1 cellular context compared by ENCODE assay signal in the genomic region with DNA sequence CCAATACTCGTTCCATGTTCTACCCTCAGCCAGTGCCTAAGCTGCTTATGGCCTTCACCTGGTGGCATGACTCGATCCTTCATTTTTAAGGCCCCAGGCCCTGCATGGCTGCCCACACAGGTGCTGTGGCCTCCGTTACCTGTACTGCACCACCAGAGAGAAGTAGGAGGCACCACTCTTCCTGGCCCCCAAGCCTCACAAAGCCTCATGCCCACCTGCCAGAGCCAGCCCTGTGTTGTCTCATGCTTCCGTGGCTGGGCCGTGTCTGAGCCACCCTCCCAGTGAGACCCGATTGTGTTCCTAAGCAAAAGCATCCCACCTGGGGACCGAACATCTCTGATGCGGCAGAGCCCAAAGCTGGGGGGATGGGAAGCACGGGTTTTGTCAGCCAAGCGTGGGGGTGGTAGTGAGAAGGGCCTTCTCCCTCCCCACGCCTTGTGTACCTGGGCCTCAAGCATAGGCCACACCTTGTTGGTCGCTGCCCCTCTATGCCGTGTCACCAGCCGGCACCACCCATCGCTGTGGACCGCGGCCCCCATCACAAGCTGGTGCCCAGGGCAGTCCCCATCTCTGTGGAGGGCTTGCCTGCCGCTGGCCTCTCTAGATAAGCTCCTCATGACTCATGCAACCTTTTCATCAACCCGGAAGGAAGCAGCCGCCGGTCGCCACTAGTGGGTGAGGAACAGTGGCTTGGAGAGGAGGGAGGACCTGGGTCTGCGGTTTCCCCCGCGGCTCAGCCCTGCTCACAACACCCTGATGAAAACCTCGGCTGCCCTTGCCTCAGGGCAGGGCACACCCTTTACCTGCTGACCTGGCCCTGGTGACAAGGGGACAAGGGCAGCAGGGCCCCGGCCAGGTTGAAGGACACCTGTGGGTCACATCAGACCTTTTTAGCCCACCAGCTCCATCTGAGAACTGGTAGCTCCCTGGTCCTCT.
TF ChIP-seq lines count a peak whose summit lies in the region.

No MANE protein-coding gene starts in this region.

TF ChIP-seq in K562, 482 proteins besides CTCF, POLR2A, EP300 and RAD21 (continued from another document and continues in another):
- TF ChIP-seq EP400 (IDR thresholded peaks at IDR 0.05) (peak; percentile 81), ZNF644 (tag; IDR thresholded peaks at IDR 0.05; ENCODE audit: low read depth) (0 out of 2 replicates have a peak, but pooled peaks have one; percentile 48), POLR2G (IDR thresholded peaks at IDR 0.05; ENCODE audit: low read depth, low read length) (peak; percentile 89), TBL1XR1 (IDR thresholded peaks at IDR 0.05; ENCODE audit: low read length in 2 of 2) (peak in 1 of 2 experiments; percentile 66; a peak in 1 of 4 replicates), JUN (IDR thresholded peaks at IDR 0.05; ENCODE audit: borderline replicate concordance, low read depth, low read length) (peak; percentile 92), JUN (CRISPR knock-in tag; IDR thresholded peaks at IDR 0.05; ENCODE audit: borderline replicate concordance) (no peak), KHSRP (IDR thresholded peaks at IDR 0.05) (no peak), ZBTB17 (CRISPR knock-in tag; IDR thresholded peaks at IDR 0.05) (0 out of 2 replicates have a peak, but pooled peaks have one; percentile 20), POLR2H (tag; IDR thresholded peaks at IDR 0.05; ENCODE audit: low read depth) (peak; percentile 50; the same call in 1 of the 2 replicates), MXI1 (IDR thresholded peaks at IDR 0.05; ENCODE audit: low read depth, low read length) (no peak), ZC3H8 (IDR thresholded peaks at IDR 0.05) (no peak), MYNN (IDR thresholded peaks at IDR 0.05) (peak; percentile 95), MYNN (CRISPR knock-in tag; IDR thresholded peaks at IDR 0.05) (no peak), GABPA (tag; conservative IDR thresholded peaks at IDR 0.05; ENCODE audit: low read depth) (peak; percentile 74), HNRNPLL (IDR thresholded peaks at IDR 0.05; ENCODE audit: low read depth, low read length, poor library complexity, severe bottlenecking) (no peak), DPF2 (IDR thresholded peaks at IDR 0.05) (peak; percentile 93), ZNF217 (CRISPR knock-in tag; IDR thresholded peaks at IDR 0.05) (no peak), BRD9 (IDR thresholded peaks at IDR 0.05; ENCODE audit: low read depth, partially characterized antibody) (peak; percentile 42), RHOXF2B (CRISPR knock-in tag; conservative IDR thresholded peaks at IDR 0.05) (no peak), ZNF316 (IDR thresholded peaks at IDR 0.05) (no peak; the same call in 1 of the 2 replicates), SMARCE1 (IDR thresholded peaks at IDR 0.05) (peak; percentile 92), PML (IDR thresholded peaks at IDR 0.05; ENCODE audit: low read length) (peak; percentile 69; the same call in 1 of the 2 replicates), SMARCC2 (IDR thresholded peaks at IDR 0.05; ENCODE audit: low read depth) (peak; percentile 74; the same call in 1 of the 2 replicates), KDM1A (IDR thresholded peaks at IDR 0.05) (peak; percentile 83 to 88), L3MBTL2 (IDR thresholded peaks at IDR 0.05) (no peak; the same call in 1 of the 2 replicates), NFXL1 (CRISPR knock-in tag; IDR thresholded peaks at IDR 0.05) (no peak), ELF4 (CRISPR knock-in tag; IDR thresholded peaks at IDR 0.05) (peak; percentile 62; the same call in 1 of the 2 replicates), RBM39 (optimal IDR thresholded peaks at IDR 0.05; ENCODE audit: low read depth, low read length) (no peak), ZNF57 (CRISPR knock-in tag; IDR thresholded peaks at IDR 0.05) (peak; percentile 65; the same call in 1 of the 2 replicates), PCBP2 (IDR thresholded peaks at IDR 0.05; ENCODE audit: low read depth, low read length, poor library complexity, severe bottlenecking) (no peak), HNRNPK (IDR thresholded peaks at IDR 0.05; ENCODE audit: low read depth, low read length, poor library complexity, severe bottlenecking) (no peak), RBFOX2 (IDR thresholded peaks at IDR 0.05; ENCODE audit: low read depth, low read length) (peak; percentile 90), ZNF263 (CRISPR knock-in tag; IDR thresholded peaks at IDR 0.05; ENCODE audit: borderline replicate concordance) (peak; percentile 73; the same call in 1 of the 2 replicates), ARHGAP35 (IDR thresholded peaks at IDR 0.05; ENCODE audit: partially characterized antibody) (no peak), NR2C1 (IDR thresholded peaks at IDR 0.05) (no peak), NR2C1 (tag; IDR thresholded peaks at IDR 0.05) (0 out of 2 replicates have a peak, but pooled peaks have one; percentile 8)
- TF ChIP-seq, protein P1, sequence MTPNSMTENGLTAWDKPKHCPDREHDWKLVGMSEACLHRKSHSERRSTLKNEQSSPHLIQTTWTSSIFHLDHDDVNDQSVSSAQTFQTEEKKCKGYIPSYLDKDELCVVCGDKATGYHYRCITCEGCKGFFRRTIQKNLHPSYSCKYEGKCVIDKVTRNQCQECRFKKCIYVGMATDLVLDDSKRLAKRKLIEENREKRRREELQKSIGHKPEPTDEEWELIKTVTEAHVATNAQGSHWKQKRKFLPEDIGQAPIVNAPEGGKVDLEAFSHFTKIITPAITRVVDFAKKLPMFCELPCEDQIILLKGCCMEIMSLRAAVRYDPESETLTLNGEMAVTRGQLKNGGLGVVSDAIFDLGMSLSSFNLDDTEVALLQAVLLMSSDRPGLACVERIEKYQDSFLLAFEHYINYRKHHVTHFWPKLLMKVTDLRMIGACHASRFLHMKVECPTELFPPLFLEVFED (CRISPR knock-in tag; conservative IDR thresholded peaks at IDR 0.05): no peak
- TF ChIP-seq, protein P2, sequence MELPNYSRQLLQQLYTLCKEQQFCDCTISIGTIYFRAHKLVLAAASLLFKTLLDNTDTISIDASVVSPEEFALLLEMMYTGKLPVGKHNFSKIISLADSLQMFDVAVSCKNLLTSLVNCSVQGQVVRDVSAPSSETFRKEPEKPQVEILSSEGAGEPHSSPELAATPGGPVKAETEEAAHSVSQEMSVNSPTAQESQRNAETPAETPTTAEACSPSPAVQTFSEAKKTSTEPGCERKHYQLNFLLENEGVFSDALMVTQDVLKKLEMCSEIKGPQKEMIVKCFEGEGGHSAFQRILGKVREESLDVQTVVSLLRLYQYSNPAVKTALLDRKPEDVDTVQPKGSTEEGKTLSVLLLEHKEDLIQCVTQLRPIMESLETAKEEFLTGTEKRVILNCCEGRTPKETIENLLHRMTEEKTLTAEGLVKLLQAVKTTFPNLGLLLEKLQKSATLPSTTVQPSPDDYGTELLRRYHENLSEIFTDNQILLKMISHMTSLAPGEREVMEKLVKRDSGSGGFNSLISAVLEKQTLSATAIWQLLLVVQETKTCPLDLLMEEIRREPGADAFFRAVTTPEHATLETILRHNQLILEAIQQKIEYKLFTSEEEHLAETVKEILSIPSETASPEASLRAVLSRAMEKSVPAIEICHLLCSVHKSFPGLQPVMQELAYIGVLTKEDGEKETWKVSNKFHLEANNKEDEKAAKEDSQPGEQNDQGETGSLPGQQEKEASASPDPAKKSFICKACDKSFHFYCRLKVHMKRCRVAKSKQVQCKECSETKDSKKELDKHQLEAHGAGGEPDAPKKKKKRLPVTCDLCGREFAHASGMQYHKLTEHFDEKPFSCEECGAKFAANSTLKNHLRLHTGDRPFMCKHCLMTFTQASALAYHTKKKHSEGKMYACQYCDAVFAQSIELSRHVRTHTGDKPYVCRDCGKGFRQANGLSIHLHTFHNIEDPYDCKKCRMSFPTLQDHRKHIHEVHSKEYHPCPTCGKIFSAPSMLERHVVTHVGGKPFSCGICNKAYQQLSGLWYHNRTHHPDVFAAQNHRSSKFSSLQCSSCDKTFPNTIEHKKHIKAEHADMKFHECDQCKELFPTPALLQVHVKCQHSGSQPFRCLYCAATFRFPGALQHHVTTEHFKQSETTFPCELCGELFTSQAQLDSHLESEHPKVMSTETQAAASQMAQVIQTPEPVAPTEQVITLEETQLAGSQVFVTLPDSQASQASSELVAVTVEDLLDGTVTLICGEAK (IDR thresholded peaks at IDR 0.05): peak; percentile 36; the same call in 1 of the 2 replicates
- TF ChIP-seq, protein P2 (CRISPR knock-in tag; IDR thresholded peaks at IDR 0.05): no peak
- TF ChIP-seq, protein P3, sequence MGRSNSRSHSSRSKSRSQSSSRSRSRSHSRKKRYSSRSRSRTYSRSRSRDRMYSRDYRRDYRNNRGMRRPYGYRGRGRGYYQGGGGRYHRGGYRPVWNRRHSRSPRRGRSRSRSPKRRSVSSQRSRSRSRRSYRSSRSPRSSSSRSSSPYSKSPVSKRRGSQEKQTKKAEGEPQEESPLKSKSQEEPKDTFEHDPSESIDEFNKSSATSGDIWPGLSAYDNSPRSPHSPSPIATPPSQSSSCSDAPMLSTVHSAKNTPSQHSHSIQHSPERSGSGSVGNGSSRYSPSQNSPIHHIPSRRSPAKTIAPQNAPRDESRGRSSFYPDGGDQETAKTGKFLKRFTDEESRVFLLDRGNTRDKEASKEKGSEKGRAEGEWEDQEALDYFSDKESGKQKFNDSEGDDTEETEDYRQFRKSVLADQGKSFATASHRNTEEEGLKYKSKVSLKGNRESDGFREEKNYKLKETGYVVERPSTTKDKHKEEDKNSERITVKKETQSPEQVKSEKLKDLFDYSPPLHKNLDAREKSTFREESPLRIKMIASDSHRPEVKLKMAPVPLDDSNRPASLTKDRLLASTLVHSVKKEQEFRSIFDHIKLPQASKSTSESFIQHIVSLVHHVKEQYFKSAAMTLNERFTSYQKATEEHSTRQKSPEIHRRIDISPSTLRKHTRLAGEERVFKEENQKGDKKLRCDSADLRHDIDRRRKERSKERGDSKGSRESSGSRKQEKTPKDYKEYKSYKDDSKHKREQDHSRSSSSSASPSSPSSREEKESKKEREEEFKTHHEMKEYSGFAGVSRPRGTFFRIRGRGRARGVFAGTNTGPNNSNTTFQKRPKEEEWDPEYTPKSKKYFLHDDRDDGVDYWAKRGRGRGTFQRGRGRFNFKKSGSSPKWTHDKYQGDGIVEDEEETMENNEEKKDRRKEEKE (IDR thresholded peaks at IDR 0.05; ENCODE audit: borderline replicate concordance in 1 of 2, control insufficient read depth in 1 of 2, low read depth in 2 of 2, low read length in 1 of 2): no peak
- TF ChIP-seq, protein P4, sequence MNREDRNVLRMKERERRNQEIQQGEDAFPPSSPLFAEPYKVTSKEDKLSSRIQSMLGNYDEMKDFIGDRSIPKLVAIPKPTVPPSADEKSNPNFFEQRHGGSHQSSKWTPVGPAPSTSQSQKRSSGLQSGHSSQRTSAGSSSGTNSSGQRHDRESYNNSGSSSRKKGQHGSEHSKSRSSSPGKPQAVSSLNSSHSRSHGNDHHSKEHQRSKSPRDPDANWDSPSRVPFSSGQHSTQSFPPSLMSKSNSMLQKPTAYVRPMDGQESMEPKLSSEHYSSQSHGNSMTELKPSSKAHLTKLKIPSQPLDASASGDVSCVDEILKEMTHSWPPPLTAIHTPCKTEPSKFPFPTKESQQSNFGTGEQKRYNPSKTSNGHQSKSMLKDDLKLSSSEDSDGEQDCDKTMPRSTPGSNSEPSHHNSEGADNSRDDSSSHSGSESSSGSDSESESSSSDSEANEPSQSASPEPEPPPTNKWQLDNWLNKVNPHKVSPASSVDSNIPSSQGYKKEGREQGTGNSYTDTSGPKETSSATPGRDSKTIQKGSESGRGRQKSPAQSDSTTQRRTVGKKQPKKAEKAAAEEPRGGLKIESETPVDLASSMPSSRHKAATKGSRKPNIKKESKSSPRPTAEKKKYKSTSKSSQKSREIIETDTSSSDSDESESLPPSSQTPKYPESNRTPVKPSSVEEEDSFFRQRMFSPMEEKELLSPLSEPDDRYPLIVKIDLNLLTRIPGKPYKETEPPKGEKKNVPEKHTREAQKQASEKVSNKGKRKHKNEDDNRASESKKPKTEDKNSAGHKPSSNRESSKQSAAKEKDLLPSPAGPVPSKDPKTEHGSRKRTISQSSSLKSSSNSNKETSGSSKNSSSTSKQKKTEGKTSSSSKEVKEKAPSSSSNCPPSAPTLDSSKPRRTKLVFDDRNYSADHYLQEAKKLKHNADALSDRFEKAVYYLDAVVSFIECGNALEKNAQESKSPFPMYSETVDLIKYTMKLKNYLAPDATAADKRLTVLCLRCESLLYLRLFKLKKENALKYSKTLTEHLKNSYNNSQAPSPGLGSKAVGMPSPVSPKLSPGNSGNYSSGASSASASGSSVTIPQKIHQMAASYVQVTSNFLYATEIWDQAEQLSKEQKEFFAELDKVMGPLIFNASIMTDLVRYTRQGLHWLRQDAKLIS (CRISPR knock-in tag; IDR thresholded peaks at IDR 0.05): peak; percentile 31; the same call in 1 of the 2 replicates
- TF ChIP-seq, protein P5, sequence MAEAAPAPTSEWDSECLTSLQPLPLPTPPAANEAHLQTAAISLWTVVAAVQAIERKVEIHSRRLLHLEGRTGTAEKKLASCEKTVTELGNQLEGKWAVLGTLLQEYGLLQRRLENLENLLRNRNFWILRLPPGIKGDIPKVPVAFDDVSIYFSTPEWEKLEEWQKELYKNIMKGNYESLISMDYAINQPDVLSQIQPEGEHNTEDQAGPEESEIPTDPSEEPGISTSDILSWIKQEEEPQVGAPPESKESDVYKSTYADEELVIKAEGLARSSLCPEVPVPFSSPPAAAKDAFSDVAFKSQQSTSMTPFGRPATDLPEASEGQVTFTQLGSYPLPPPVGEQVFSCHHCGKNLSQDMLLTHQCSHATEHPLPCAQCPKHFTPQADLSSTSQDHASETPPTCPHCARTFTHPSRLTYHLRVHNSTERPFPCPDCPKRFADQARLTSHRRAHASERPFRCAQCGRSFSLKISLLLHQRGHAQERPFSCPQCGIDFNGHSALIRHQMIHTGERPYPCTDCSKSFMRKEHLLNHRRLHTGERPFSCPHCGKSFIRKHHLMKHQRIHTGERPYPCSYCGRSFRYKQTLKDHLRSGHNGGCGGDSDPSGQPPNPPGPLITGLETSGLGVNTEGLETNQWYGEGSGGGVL (CRISPR knock-in tag; IDR thresholded peaks at IDR 0.05): no peak
